8 cellular contexts compared by ENCODE assay signal in genomic region chr16:8960788-8961109, GRCh38. TPM values are rescaled to one million over a fixed set of nuclear protein-coding genes. Genes with fewer than 3 reads are reported as not detected.
DNase-seq lines count a peak whose midpoint lies in the region; ATAC-seq and TF ChIP-seq lines count a peak whose summit lies in the region.

No MANE protein-coding gene starts in this region.

- intact Hi-C loops in activated T-helper 1 cell treated with anti-CD3 and anti-CD28 coated beads, Interleukin-12 subunit alpha, Interleukin-12 subunit beta, Interleukin-2, Interleukin-4 antibody, amounts not matched to agents 30 ng/mL and 10 ng/mL and 1 ng/mL, durations not matched to agents 14 hours and 24 hours and 36 hours (cut with micrococcal nuclease): loop anchor here (1.0 to 5.0 kb wide), 5 partner anchors 9 to 167 kb away; no protein-coding TSS in a partner anchor

- no peaks in the 10 kb centered on the region for H3K9me3 Mint-ChIP-seq in activated T-cell treated with anti-CD3 and anti-CD28 coated beads, Interleukin-2, amount 50 U/mL, for 72 hours
- no peaks in the 10 kb centered on the region for H3K9me3 Mint-ChIP-seq in activated T-helper 1 cell treated with anti-CD3 and anti-CD28 coated beads, Interleukin-12 subunit alpha, Interleukin-12 subunit beta, Interleukin-2, Interleukin-4 antibody, amounts not matched to agents 30 ng/mL and 10 ng/mL and 1 ng/mL, durations not matched to agents 14 hours and 24 hours and 36 hours
- peaks cover 0 to 2% (median 0%) of the 10 kb centered on the region in 6 donors for H3K9me3 Mint-ChIP-seq in immature natural killer cell

- no peak for TF ChIP-seq POLR2A in suprapubic skin (IDR thresholded peaks at IDR 0.05)

- H3K36me3 ChIP-seq in suprapubic skin: no peaks in the 10 kb centered on the region

- H3K27ac ChIP-seq in suprapubic skin (no peak overlapping the region), substantia nigra (ENCODE audit: low read depth, low read length, poor library complexity, severe bottlenecking) (no peak overlapping the region)

- H3K9me3 ChIP-seq in suprapubic skin: no peaks in the 10 kb centered on the region

- peak overlapping the region; percentile 17 for H3K4me3 ChIP-seq in suprapubic skin

- H3K4me1 Mint-ChIP-seq in activated T-cell treated with anti-CD3 and anti-CD28 coated beads, Interleukin-2, amount 50 U/mL, for 72 hours (ENCODE audit: low read depth): peaks cover 74% of the 10 kb centered on the region
- peaks cover 70% of the 10 kb centered on the region for H3K4me1 Mint-ChIP-seq in activated T-helper 1 cell treated with anti-CD3 and anti-CD28 coated beads, Interleukin-12 subunit alpha, Interleukin-12 subunit beta, Interleukin-2, Interleukin-4 antibody, amounts not matched to agents 30 ng/mL and 10 ng/mL and 1 ng/mL, durations not matched to agents 14 hours and 24 hours and 36 hours (ENCODE audit: low read depth)
- peaks cover 68 to 79% of the 10 kb centered on the region in 2 donors for H3K4me1 Mint-ChIP-seq in immature natural killer cell

- WGBS in suprapubic skin: 47% methylated on average over 1 of the region's 1 CpG

- no peak for TF ChIP-seq EP300 in suprapubic skin (IDR thresholded peaks at IDR 0.05)

- peak overlapping the region; percentile 87 for H3K27ac Mint-ChIP-seq in activated T-cell treated with anti-CD3 and anti-CD28 coated beads, Interleukin-2, amount 50 U/mL, for 72 hours
- H3K27ac Mint-ChIP-seq in activated T-helper 1 cell treated with anti-CD3 and anti-CD28 coated beads, Interleukin-12 subunit alpha, Interleukin-12 subunit beta, Interleukin-2, Interleukin-4 antibody, amounts not matched to agents 30 ng/mL and 10 ng/mL and 1 ng/mL, durations not matched to agents 14 hours and 24 hours and 36 hours: peak overlapping the region; percentile 87
- H3K27ac Mint-ChIP-seq in immature natural killer cell: peak overlapping the region; percentile 87 to 94 (median 90)

- H3K27me3 ChIP-seq in suprapubic skin: no peaks in the 10 kb centered on the region

- ATAC-seq in activated T-cell treated with anti-CD3 and anti-CD28 coated beads, Interleukin-2, amount 50 U/mL, for 72 hours (replicated peaks in 1 of 2): no peak
- ATAC-seq in GM18511 (IDR thresholded peaks at IDR 0.05; ENCODE audit: unreplicated experiment) (no peak), HG02623 (IDR thresholded peaks at IDR 0.05; ENCODE audit: unreplicated experiment) (no peak)

- peaks cover 6 to 7% of the 10 kb centered on the region in 2 donors for H3K36me3 Mint-ChIP-seq in activated T-cell treated with anti-CD3 and anti-CD28 coated beads, Interleukin-2, amount 50 U/mL, for 72 hours (ENCODE audit: insufficient read depth in 2 of 2)
- H3K36me3 Mint-ChIP-seq in activated T-helper 1 cell treated with anti-CD3 and anti-CD28 coated beads, Interleukin-12 subunit alpha, Interleukin-12 subunit beta, Interleukin-2, Interleukin-4 antibody, amounts not matched to agents 30 ng/mL and 10 ng/mL and 1 ng/mL, durations not matched to agents 14 hours and 24 hours and 36 hours (ENCODE audit: low read depth): peaks cover 9% of the 10 kb centered on the region
- no peaks in the 10 kb centered on the region for H3K36me3 Mint-ChIP-seq in immature natural killer cell

- no peaks in the 10 kb centered on the region for H3K27me3 Mint-ChIP-seq in activated T-cell treated with anti-CD3 and anti-CD28 coated beads, Interleukin-2, amount 50 U/mL, for 72 hours (ENCODE audit: low read depth)
- peaks cover 3% of the 10 kb centered on the region for H3K27me3 Mint-ChIP-seq in activated T-helper 1 cell treated with anti-CD3 and anti-CD28 coated beads, Interleukin-12 subunit alpha, Interleukin-12 subunit beta, Interleukin-2, Interleukin-4 antibody, amounts not matched to agents 30 ng/mL and 10 ng/mL and 1 ng/mL, durations not matched to agents 14 hours and 24 hours and 36 hours (ENCODE audit: insufficient read depth)
- H3K27me3 Mint-ChIP-seq in immature natural killer cell (ENCODE audit: low read depth in 3 of 3): peaks cover 2 to 13% (median 10%) of the 10 kb centered on the region in 3 donors

- DNase-seq in activated T-cell treated with anti-CD3 and anti-CD28 coated beads, Interleukin-2, amount 50 U/mL, for 72 hours: no peak
- DNase-seq in activated T-cell treated with anti-CD3 and anti-CD28 coated beads, Interleukin-2, amount 50 U/mL, for 1 hour: no peak
- DNase-seq in activated T-helper 1 cell treated with anti-CD3 and anti-CD28 coated beads, Interleukin-12 subunit alpha, Interleukin-12 subunit beta, Interleukin-2, Interleukin-4 antibody, amounts not matched to agents 30 ng/mL and 10 ng/mL and 1 ng/mL, durations not matched to agents 14 hours and 24 hours and 36 hours (ENCODE audit: low spot score): no peak
- DNase-seq in immature natural killer cell: no peak
- no peak for DNase-seq in suprapubic skin (ENCODE audit: low spot score in 2 of 2)
- DNase-seq in substantia nigra (lab: John Stamatoyannopoulos, UW): no peak

- no peak for TF ChIP-seq CTCF in suprapubic skin (IDR thresholded peaks at IDR 0.05)

- peaks cover 73% of the 10 kb centered on the region for H3K4me1 ChIP-seq in suprapubic skin

- H3K4me3 Mint-ChIP-seq in activated T-cell treated with anti-CD3 and anti-CD28 coated beads, Interleukin-2, amount 50 U/mL, for 72 hours: peak overlapping the region; percentile 94 to 95
- H3K4me3 Mint-ChIP-seq in activated T-helper 1 cell treated with anti-CD3 and anti-CD28 coated beads, Interleukin-12 subunit alpha, Interleukin-12 subunit beta, Interleukin-2, Interleukin-4 antibody, amounts not matched to agents 30 ng/mL and 10 ng/mL and 1 ng/mL, durations not matched to agents 14 hours and 24 hours and 36 hours: peak overlapping the region; percentile 97
- peak overlapping the region; percentile 81 to 98 (median 90) for H3K4me3 Mint-ChIP-seq in immature natural killer cell

RNA-seq across cellular contexts. Expression of gene USP7, which starts 3.0 kb away (rescaled TPM):
- 100 to 1,000 TPM; 126 to 131 TPM for total RNA-seq in activated T-cell treated with anti-CD3 and anti-CD28 coated beads, Interleukin-2, amount 50 U/mL, for 72 hours
- 184 and 188 TPM in 2 replicates for total RNA-seq in activated T-helper 1 cell treated with anti-CD3 and anti-CD28 coated beads, Interleukin-12 subunit alpha, Interleukin-12 subunit beta, Interleukin-2, Interleukin-4 antibody, amounts not matched to agents 30 ng/mL and 10 ng/mL and 1 ng/mL, durations not matched to agents 14 hours and 24 hours and 36 hours
- 10 to 100 TPM in 2 of 3 donors, 1 to 10 TPM in 1; 4.4 to 11.9 (median 10.2) TPM for polyA plus RNA-seq in immature natural killer cell
- total RNA-seq in suprapubic skin: 100 to 1,000 TPM in 3 of 4 donors, 10 to 100 TPM in 1; 94.7 to 135 (median 119) TPM
